32 cellular contexts compared by ENCODE assay signal in genomic region chr9:27168496-27168895, GRCh38. TPM values are rescaled to one million over a fixed set of nuclear protein-coding genes. Genes with fewer than 3 reads are reported as not detected.
"Had no signal": no experiment of that assay in that cellular context is flagged by ENCODE, and none has a peak within 500 bp of the region (broad histone marks: within the 10 kb centered on the region; RNA-seq: fewer than 3 reads in every experiment).

No MANE protein-coding gene starts in this region.

- H3K27me3 Mint-ChIP-seq: activated CD4-positive, alpha-beta T cell treated with anti-CD3 and anti-CD28 coated beads, Interleukin-2, amount 10 ng/mL, durations not matched to agents 7 days and 5 days; activated naive CD8-positive, alpha-beta T cell; brain; T-helper 17 cell had no signal

- H3K4me3 ChIP-seq: ascending aorta, breast epithelium, cardiac muscle cell, esophagus muscularis mucosa, gastroesophageal sphincter, heart right ventricle had no signal

- H3K4me1 Mint-ChIP-seq: activated CD4-positive, alpha-beta T cell treated with anti-CD3 and anti-CD28 coated beads, Interleukin-2, amount 10 ng/mL, durations not matched to agents 7 days and 5 days; activated T-helper 17 cell treated with anti-CD3 and anti-CD28 coated beads, Interleukin-2, amount 50 U/mL, for 72 hours; T-helper 17 cell had no signal

- H3K36me3 Mint-ChIP-seq: activated naive CD8-positive, alpha-beta T cell; brain had no signal

- H3K4me3 Mint-ChIP-seq: activated CD4-positive, alpha-beta T cell treated with anti-CD3 and anti-CD28 coated beads, Interleukin-2, amount 10 ng/mL, durations not matched to agents 7 days and 5 days; activated CD8-positive, alpha-beta T cell treated with anti-CD3 and anti-CD28 coated beads for 36 hours; activated naive CD8-positive, alpha-beta T cell; activated T-cell treated with anti-CD3 and anti-CD28 coated beads, Interleukin-2, amount 50 U/mL, for 4 hours; activated T-helper 17 cell treated with anti-CD3 and anti-CD28 coated beads, Interleukin-2, amount 50 U/mL, for 72 hours; brain; effector memory CD8-positive, alpha-beta T cell; T-helper 17 cell; T-helper 2 cell treated with Interferon-gamma antibody and Interleukin-4, amounts not matched to agents 5 μg/mL and 100 μg/mL, for 36 hours had no signal

- H3K27me3 ChIP-seq: ascending aorta, breast epithelium, cardiac muscle cell, esophagus muscularis mucosa, gastroesophageal sphincter, heart right ventricle had no signal

- H3K9me3 ChIP-seq: ascending aorta, breast epithelium, esophagus muscularis mucosa, gastroesophageal sphincter had no signal

- H3K4me1 ChIP-seq: ascending aorta, breast epithelium, gastroesophageal sphincter had no signal

- H3K27ac Mint-ChIP-seq: activated CD4-positive, alpha-beta T cell treated with anti-CD3 and anti-CD28 coated beads, Interleukin-2, amount 10 ng/mL, durations not matched to agents 7 days and 5 days; activated CD8-positive, alpha-beta T cell treated with anti-CD3 and anti-CD28 coated beads for 36 hours; activated naive CD8-positive, alpha-beta T cell; activated T-helper 17 cell treated with anti-CD3 and anti-CD28 coated beads, Interleukin-2, amount 50 U/mL, for 72 hours; brain; effector memory CD8-positive, alpha-beta T cell; T-helper 17 cell; T-helper 2 cell treated with Interferon-gamma antibody and Interleukin-4, amounts not matched to agents 5 μg/mL and 100 μg/mL, for 36 hours had no signal

- ATAC-seq: activated CD8-positive, alpha-beta T cell treated with anti-CD3 and anti-CD28 coated beads for 36 hours; activated T-cell treated with anti-CD3 and anti-CD28 coated beads, Interleukin-2, amount 50 U/mL, for 4 hours; activated T-helper 17 cell treated with anti-CD3 and anti-CD28 coated beads, Interleukin-2, amount 50 U/mL, for 72 hours; effector memory CD8-positive, alpha-beta T cell; gastroesophageal sphincter; heart right ventricle; T-helper 17 cell had no signal

- H3K9me3 Mint-ChIP-seq: activated CD8-positive, alpha-beta T cell treated with anti-CD3 and anti-CD28 coated beads for 36 hours; brain; effector memory CD8-positive, alpha-beta T cell had no signal

- DNase-seq: activated CD4-positive, alpha-beta T cell treated with anti-CD3 and anti-CD28 coated beads for 4 hours; activated CD4-positive, alpha-beta T cell treated with anti-CD3 and anti-CD28 coated beads, Interleukin-2, amount 10 ng/mL, durations not matched to agents 7 days and 5 days; activated CD4-positive, alpha-beta T cell treated with anti-CD3 and anti-CD28 coated beads, Interleukin-2, amount 50 U/mL, for 48 hours; activated CD4-positive, CD25-positive, alpha-beta regulatory T cell; activated CD4-positive, CD25-positive, alpha-beta regulatory T cell treated with anti-CD3 and anti-CD28 coated beads, Interleukin-2, amount 50 U/mL, for 72 hours; activated CD8-positive, alpha-beta memory T cell treated with anti-CD3 and anti-CD28 coated beads for 24 hours; activated CD8-positive, alpha-beta T cell treated with anti-CD3 and anti-CD28 coated beads for 36 hours; activated effector memory CD4-positive, alpha-beta T cell treated with Interleukin-2 at 50 U/mL for 16 hours; activated gamma-delta T cell treated with Interleukin-2 at 50 U/mL for 16 hours; activated naive CD4-positive, alpha-beta T cell treated with anti-CD3 and anti-CD28 coated beads, Interleukin-2, amount 50 U/mL, for 16 hours; activated naive CD4-positive, alpha-beta T cell treated with Interleukin-2 at 50 U/mL for 16 hours; activated T-cell treated with anti-CD3 and anti-CD28 coated beads, Interleukin-2, amount 50 U/mL, for 4 hours; central memory CD4-positive, alpha-beta T cell; cortex of kidney; dermis blood vessel endothelial cell; effector CD4-positive, alpha-beta T cell; effector memory CD8-positive, alpha-beta T cell; erythroblast; foreskin melanocyte; heart right ventricle; T-helper 1 cell; T-helper 17 cell; T1000 had no signal

- H3K36me3 ChIP-seq: ascending aorta, breast epithelium, cardiac muscle cell, gastroesophageal sphincter had no signal

RNA-seq across cellular contexts. Expression of gene TEK, which starts 59.5 kb away (rescaled TPM):
- total RNA-seq: activated CD4-positive, alpha-beta T cell treated with anti-CD3 and anti-CD28 coated beads, Interleukin-2, amount 10 ng/mL, durations not matched to agents 7 days and 5 days; activated CD8-positive, alpha-beta T cell treated with anti-CD3 and anti-CD28 coated beads for 36 hours; activated T-helper 17 cell treated with anti-CD3 and anti-CD28 coated beads, Interleukin-2, amount 50 U/mL, for 72 hours; T-helper 17 cell had no signal
